20 cellular contexts compared by ENCODE assay signal in genomic region chr2:206452242-206452641, GRCh38. TPM values are rescaled to one million over a fixed set of nuclear protein-coding genes. Genes with fewer than 3 reads are reported as not detected.
DNase-seq lines count a peak whose midpoint lies in the region; ATAC-seq, FAIRE-seq and TF ChIP-seq lines count a peak whose summit lies in the region.
"Had no signal": no experiment of that assay in that cellular context is flagged by ENCODE, and none has a peak within 500 bp of the region (broad histone marks: within the 10 kb centered on the region; RNA-seq: fewer than 3 reads in every experiment).

No MANE protein-coding gene starts in this region.

- 0 out of 2 replicates have a peak, but pooled peaks cover 1% of the 10 kb centered on the region for H3K36me3 ChIP-seq in IMR-90 (ENCODE audit: control insufficient read depth, insufficient read depth, low read length)
- H3K36me3 ChIP-seq: BLaER1 treated with 17β-estradiol and CSF1 and Interleukin-3, amounts not matched to agents 10 nM and 100 nM; breast epithelium; gastrocnemius medialis; Peyer's patch; tibial artery had no signal

- H3K4me2 ChIP-seq in IMR-90 (ENCODE audit: low read depth, low read length), result no peak overlapping the region
- H3K4me2 ChIP-seq: BLaER1 treated with 17β-estradiol and CSF1 and Interleukin-3, amounts not matched to agents 10 nM and 100 nM had no signal

- intact Hi-C loops in IMR-90 (cut with micrococcal nuclease), result no loop called here

- H3K9ac ChIP-seq in IMR-90 (ENCODE audit: low read depth, low read length), result no peak overlapping the region
- H3K9ac ChIP-seq: BLaER1 treated with 17β-estradiol and CSF1 and Interleukin-3, amounts not matched to agents 10 nM and 100 nM had no signal

- no peak overlapping the region for H4K8ac ChIP-seq in IMR-90 (ENCODE audit: low read depth in 2 of 2, low read length in 2 of 2)

- ATAC-seq in HG02938 (IDR thresholded peaks at IDR 0.05; ENCODE audit: unreplicated experiment) (peak; percentile 74), IMR-90 (ENCODE audit: low read depth) (no peak)
- ATAC-seq: activated CD4-positive, alpha-beta T cell treated with anti-CD3 and anti-CD28 coated beads for 36 hours; effector memory CD8-positive, alpha-beta T cell; sciatic nerve had no signal

- H3K9me3 ChIP-seq in IMR-90 (ENCODE audit: control insufficient read depth, insufficient read depth, low read length), result no peaks in the 10 kb centered on the region
- H3K9me3 ChIP-seq: BLaER1 treated with 17β-estradiol and CSF1 and Interleukin-3, amounts not matched to agents 10 nM and 100 nM; breast epithelium; gastrocnemius medialis; Peyer's patch; tibial artery had no signal

- H3K4me3 ChIP-seq in IMR-90 (ENCODE audit: insufficient read depth, low read depth, low read length), result no peak overlapping the region
- H3K4me3 ChIP-seq: BLaER1 treated with 17β-estradiol and CSF1 and Interleukin-3, amounts not matched to agents 10 nM and 100 nM; breast epithelium; gastrocnemius medialis; Peyer's patch; tibial artery had no signal

- H3K9me1 ChIP-seq in IMR-90 (ENCODE audit: insufficient read depth, low read length), result no peaks in the 10 kb centered on the region

- no TSS peak for BruUV-seq in IMR-90 (replicated peaks; lab: Mats Ljungman, UMichigan)

- CTCF ChIA-PET in IMR-90 (lab: Yijun Ruan, JAX), result no interaction called here

- no peak overlapping the region for H4K5ac ChIP-seq in IMR-90 (ENCODE audit: low read depth, low read length)

- H2AK9ac ChIP-seq in IMR-90 (replicated peaks; ENCODE audit: low read depth, low read length, poor library complexity), result no peak overlapping the region

- no peaks in the 10 kb centered on the region for H3K4me1 ChIP-seq in IMR-90 (ENCODE audit: control insufficient read depth, insufficient read depth, low read length)
- H3K4me1 ChIP-seq: breast epithelium, gastrocnemius medialis, Peyer's patch, tibial artery had no signal

- TF ChIP-seq CTCF in IMR-90 (conservative IDR thresholded peaks at IDR 0.05; ENCODE audit: low read depth, low read length), result no peak

- no peak overlapping the region for H3K27ac ChIP-seq in IMR-90 (ENCODE audit: insufficient read depth, low read length)
- H3K27ac ChIP-seq: BLaER1 treated with 17β-estradiol and CSF1 and Interleukin-3, amounts not matched to agents 10 nM and 100 nM; breast epithelium; gastrocnemius medialis; Peyer's patch; tibial artery had no signal

- peak; percentile 68 for FAIRE-seq in GM19239 (lab: Jason Lieb, UNC)

- no peaks in the 10 kb centered on the region for H3K27me3 ChIP-seq in IMR-90 (ENCODE audit: control insufficient read depth, insufficient read depth, low read length)
- H3K27me3 ChIP-seq: BLaER1 treated with 17β-estradiol and CSF1 and Interleukin-3, amounts not matched to agents 10 nM and 100 nM; breast epithelium; gastrocnemius medialis; Peyer's patch; tibial artery had no signal

- H3K79me1 ChIP-seq in IMR-90 (ENCODE audit: low read depth in 1 of 2, low read length in 2 of 2), result no peaks in the 10 kb centered on the region

- H4K91ac ChIP-seq in IMR-90 (ENCODE audit: insufficient read depth, low read depth, low read length), result no peak overlapping the region

- no CpG with 5 or more reads among the region's 1 CpG for WGBS in IMR-90 (ENCODE audit: extremely low coverage in 2 of 2, insufficient read length in 1 of 2), 2 experiments

- no peak for TF ChIP-seq POLR2A in IMR-90 (IDR thresholded peaks at IDR 0.05; ENCODE audit: low read depth, low read length)

- no peak overlapping the region for H3K23ac ChIP-seq in IMR-90 (ENCODE audit: low read depth, low read length)

- DNase-seq in GM19239 (ENCODE audit: insufficient read length, low spot score), result no peak
- peak; percentile 11 for DNase-seq in IMR-90
- DNase-seq in stimulated activated CD4-positive, alpha-beta T cell treated with anti-CD3 and anti-CD28 coated beads, Interleukin-15, amount 100 ng/mL, for 24 hours, result no peak
- DNase-seq in NCI-H187 treated with DMSO at 0.1 percent for 48 hours (lab: John Stamatoyannopoulos, UW), result no peak
- no peak for DNase-seq in hypothalamus (lab: John Stamatoyannopoulos, UW)
- no peak for DNase-seq in EL
- DNase-seq: activated CD4-positive, alpha-beta T cell treated with anti-CD3 and anti-CD28 coated beads for 36 hours; activated naive CD4-positive, alpha-beta T cell treated with anti-CD3 and anti-CD28 coated beads, Interleukin-2, amount 10 ng/mL, durations not matched to agents 7 days and 5 days; DMS153; effector memory CD8-positive, alpha-beta T cell; gastrocnemius medialis; immature natural killer cell; Karpas-422; Peyer's patch; stimulated activated CD4-positive, alpha-beta T cell treated with anti-CD3 and anti-CD28 coated beads, Interleukin-4, amount 100 ng/mL, for 24 hours; tibial artery had no signal

- no peak overlapping the region for H2BK120ac ChIP-seq in IMR-90 (ENCODE audit: low read depth, low read length)

- no peaks in the 10 kb centered on the region for H4K20me1 ChIP-seq in IMR-90 (ENCODE audit: insufficient read depth, low read length)
- H4K20me1 ChIP-seq: BLaER1 treated with 17β-estradiol and CSF1 and Interleukin-3, amounts not matched to agents 10 nM and 100 nM had no signal

- H2BK15ac ChIP-seq in IMR-90 (ENCODE audit: low read depth, low read length), result no peak overlapping the region

- no peak overlapping the region for H3K14ac ChIP-seq in IMR-90 (replicated peaks; ENCODE audit: low read depth, low read length)

- in situ Hi-C loops in IMR-90 (cut with MboI; ENCODE audit: low sequenced_read_pairs), result no loop called here

- H2AFZ ChIP-seq in IMR-90 (replicated peaks; ENCODE audit: low read length, poor library complexity), result no peak overlapping the region

- no peak overlapping the region for H2AK5ac ChIP-seq in IMR-90 (ENCODE audit: low read depth, low read length)

- H2BK5ac ChIP-seq in IMR-90 (ENCODE audit: low read depth, low read length, poor library complexity, severe bottlenecking), result no peak overlapping the region

- H2BK20ac ChIP-seq in IMR-90 (ENCODE audit: low read depth, low read length), result no peak overlapping the region

- no peak overlapping the region for H3K56ac ChIP-seq in IMR-90 (ENCODE audit: extremely low read depth, insufficient read depth, low read length)

- H3K4ac ChIP-seq in IMR-90 (ENCODE audit: low read depth, low read length), result no peak overlapping the region

- POLR2A ChIA-PET in IMR-90 (lab: Charles Lee; ENCODE audit: unreplicated experiment), result no interaction called here

- no peak for TF ChIP-seq RAD21 in IMR-90 (IDR thresholded peaks at IDR 0.05; ENCODE audit: low read length)

- dilution Hi-C loops in IMR-90 (cut with HindIII; ENCODE audit: low sequenced_read_pairs, unreplicated experiment), result no loop called here

- no peak overlapping the region for H3K18ac ChIP-seq in IMR-90 (ENCODE audit: low read depth, low read length)

TF ChIP-seq in IMR-90, 13 proteins besides CTCF, POLR2A, EP300 and RAD21:
- no peak for TF ChIP-seq RFX5 (IDR thresholded peaks at IDR 0.05; ENCODE audit: low read depth, low read length)
- TF ChIP-seq ELK1 (IDR thresholded peaks at IDR 0.05; ENCODE audit: borderline replicate concordance, low read depth, low read length), result no peak
- TF ChIP-seq FOS (IDR thresholded peaks at IDR 0.05; ENCODE audit: low read depth, low read length), result no peak
- TF ChIP-seq SMC3 (IDR thresholded peaks at IDR 0.05; ENCODE audit: low read depth, low read length), result no peak
- TF ChIP-seq MXI1 (IDR thresholded peaks at IDR 0.05; ENCODE audit: borderline replicate concordance, low read depth, low read length), result no peak
- no peak for TF ChIP-seq CHD1 (IDR thresholded peaks at IDR 0.05; ENCODE audit: low read depth, low read length)
- TF ChIP-seq NFE2L2 (IDR thresholded peaks at IDR 0.05; ENCODE audit: low read depth, low read length), result no peak
- no peak for TF ChIP-seq BHLHE40 (IDR thresholded peaks at IDR 0.05; ENCODE audit: low read depth, low read length)
- no peak for TF ChIP-seq USF2 (IDR thresholded peaks at IDR 0.05; ENCODE audit: low read depth, low read length)
- no peak for TF ChIP-seq MAZ (IDR thresholded peaks at IDR 0.05; ENCODE audit: borderline replicate concordance, low read depth, low read length)
- no peak for TF ChIP-seq MAFK (IDR thresholded peaks at IDR 0.05; ENCODE audit: low read depth, low read length)
- TF ChIP-seq CEBPB (IDR thresholded peaks at IDR 0.05; ENCODE audit: low read depth, low read length), result no peak
- TF ChIP-seq RCOR1 (IDR thresholded peaks at IDR 0.05; ENCODE audit: insufficient replicate concordance, low read length), result no peak
TF ChIP-seq in IMR-90: peak in this region for 0.

RNA-seq across cellular contexts. Expression of gene ADAM23, which starts 8.9 kb away (rescaled TPM):
- total RNA-seq in IMR-90 (2012; rRNA removed), result 2.9 and 3.9 TPM in 2 replicates
- 7.4 and 10.3 TPM in 2 replicates for polyA plus RNA-seq in IMR-90 (2012; rRNA removed)
- polyA plus RNA-seq in IMR-90 (2012; cell fraction: cytosol; rRNA removed), result 2.9 TPM in 2 replicates
- 1.0 and 4.3 TPM in 2 replicates for polyA plus RNA-seq in IMR-90 (2012; cell fraction: nucleus; rRNA removed; ENCODE audit: low replicate concordance)
- polyA plus RNA-seq: immature natural killer cell had no signal
